In the genomic region with DNA sequence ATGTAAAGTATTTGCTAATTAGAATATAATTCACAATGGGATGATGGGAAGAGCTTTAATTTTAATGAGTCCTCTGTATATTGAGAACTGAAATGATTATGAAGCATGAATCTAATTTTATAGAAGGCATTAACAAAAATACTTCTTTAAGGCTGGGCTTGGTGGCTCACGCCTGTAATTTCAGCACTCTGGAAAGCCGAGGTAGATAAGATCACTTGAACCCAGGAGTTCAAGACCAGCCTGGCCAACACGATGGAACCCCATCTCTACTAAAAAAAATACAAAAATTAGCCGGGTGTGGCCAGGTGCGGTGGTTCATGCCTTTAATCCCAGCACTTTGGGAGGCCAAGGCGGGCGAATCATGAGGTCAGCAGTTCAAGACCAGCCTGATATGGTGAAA, we compare ENCODE assay signal across 24 cellular contexts. TPM values are rescaled to one million over a fixed set of nuclear protein-coding genes. Genes with fewer than 3 reads are reported as not detected.
DNase-seq lines count a peak whose midpoint lies in the region; ATAC-seq, FAIRE-seq and TF ChIP-seq lines count a peak whose summit lies in the region.
"Had no signal": no experiment of that assay in that cellular context is flagged by ENCODE, and none has a peak within 500 bp of the region (broad histone marks: within the 10 kb centered on the region; RNA-seq: fewer than 3 reads in every experiment).

No MANE protein-coding gene starts in this region.

- no peak overlapping the region for H3K4me2 ChIP-seq in HepG2 (ENCODE audit: low read depth, low read length)
- H3K4me2 ChIP-seq: BLaER1 treated with 17β-estradiol and CSF1 and Interleukin-3, amounts not matched to agents 10 nM and 100 nM had no signal

- peaks cover 34% of the 10 kb centered on the region for H3K79me2 ChIP-seq in HepG2 (ENCODE audit: insufficient read depth, low read length)

- TF ChIP-seq POLR2A in HepG2 (IDR thresholded peaks at IDR 0.05; ENCODE audit: insufficient read depth in 1 of 2, low read depth in 2 of 2, low read length in 2 of 2) (no peak), right lobe of liver (IDR thresholded peaks at IDR 0.05) (no peak)

- POLR2A ChIA-PET in HepG2 (lab: Yijun Ruan, JAX) = interaction anchor here (1.6 to 2.0 kb wide), 2 partner anchors 11 to 12 kb away, joined by 4 to 7 read pairs; a partner anchor contains a TSS

- TF ChIP-seq EP300 in HepG2 (IDR thresholded peaks at IDR 0.05; ENCODE audit: low read depth in 2 of 2, low read length in 2 of 2) (no peak), HepG2 (CRISPR knock-in tag; IDR thresholded peaks at IDR 0.05; ENCODE audit: borderline replicate concordance) (no peak)

- H3K4me3 ChIP-seq in HepG2 (replicated peaks in 1 of 3; ENCODE audit: insufficient read depth in 1 of 3, low read depth in 2 of 3, low read length in 3 of 3) (no peak overlapping the region), right lobe of liver (no peak overlapping the region), upper lobe of right lung (no peak overlapping the region)
- H3K4me3 ChIP-seq: BLaER1 treated with 17β-estradiol and CSF1 and Interleukin-3, amounts not matched to agents 10 nM and 100 nM; GM12878; HAP-1 had no signal

- CTCF ChIA-PET in HepG2 (lab: Yijun Ruan, JAX; ENCODE audit: low intra/inter-chr PET ratio, low total read pairs) = no interaction called here

- H3K9ac ChIP-seq in HepG2 (ENCODE audit: insufficient read depth, low read depth, low read length) = no peak overlapping the region
- H3K9ac ChIP-seq: BLaER1 treated with 17β-estradiol and CSF1 and Interleukin-3, amounts not matched to agents 10 nM and 100 nM had no signal

- TSS peak; percentile 8 for BruUV-seq in HepG2 (replicated peaks; lab: Mats Ljungman, UMichigan)

- H3K36me3 ChIP-seq in HepG2 (replicated peaks in 1 of 2; ENCODE audit: control insufficient read depth in 1 of 2, insufficient read depth in 2 of 2, low read length in 2 of 2) (peaks cover 18 to 53% of the 10 kb centered on the region in 2 experiments), right lobe of liver (peaks cover 8 to 52% (median 23%) of the 10 kb centered on the region in 4 donors), upper lobe of right lung (peaks cover 64% of the 10 kb centered on the region)

- H2AFZ ChIP-seq in HepG2 (ENCODE audit: low read length) = no peak overlapping the region

- ATAC-seq in HepG2 (no peak), right lobe of liver (no peak), upper lobe of right lung (no peak), GM21619 (IDR thresholded peaks at IDR 0.05; ENCODE audit: unreplicated experiment) (no peak)
- ATAC-seq: GM12878 had no signal

- intact Hi-C loops in HepG2 (cut with micrococcal nuclease; ENCODE audit: unreplicated experiment) = no loop called here
- intact Hi-C loops in right lobe of liver (cut with DNase I) = no loop called here
- intact Hi-C loops in posterior vena cava (cut with DNase I) = no loop called here
- intact Hi-C loops in upper lobe of right lung (cut with DNase I) = no loop called here

- no peak overlapping the region for H3K27ac ChIP-seq in HepG2 (ENCODE audit: extremely low read length, insufficient read depth, low read length)
- H3K27ac ChIP-seq in right lobe of liver = no peak overlapping the region
- no peak overlapping the region for H3K27ac ChIP-seq in upper lobe of right lung
- H3K27ac ChIP-seq: 22Rv1; BLaER1 treated with 17β-estradiol and CSF1 and Interleukin-3, amounts not matched to agents 10 nM and 100 nM had no signal

- no peak for FAIRE-seq in HepG2 (lab: Jason Lieb, UNC)
- FAIRE-seq: A204.1, D721Med, GM12878, GM19239, H54 had no signal

- WGBS in HepG2 (ENCODE audit: low lambda C conversion rate) = 94% methylated on average over 7 of the region's 7 CpGs
- WGBS in right lobe of liver (ENCODE audit: insufficient coverage, low coverage, low lambda C conversion rate, missing lambda C conversion rate) = 98% methylated on average over 7 of the region's 7 CpGs

- H4K20me1 ChIP-seq in HepG2 (ENCODE audit: insufficient read depth, low read length) = 0 out of 2 replicates have a peak, but pooled peaks cover 13% of the 10 kb centered on the region

- no peak for TF ChIP-seq CTCF in HepG2 (CRISPR knock-in tag; IDR thresholded peaks at IDR 0.05)
- TF ChIP-seq CTCF in right lobe of liver (IDR thresholded peaks at IDR 0.05) = no peak
- no peak for TF ChIP-seq CTCF in upper lobe of right lung (IDR thresholded peaks at IDR 0.05)

- TF ChIP-seq RAD21 in HepG2 (CRISPR knock-in tag; IDR thresholded peaks at IDR 0.05) = no peak

- no peaks in the 10 kb centered on the region for H3K4me1 ChIP-seq in HepG2 (ENCODE audit: insufficient read depth, low read length)
- H3K4me1 ChIP-seq in right lobe of liver = no peaks in the 10 kb centered on the region
- no peaks in the 10 kb centered on the region for H3K4me1 ChIP-seq in upper lobe of right lung
- H3K4me1 ChIP-seq: BE2C; BLaER1 treated with 17β-estradiol and CSF1 and Interleukin-3, amounts not matched to agents 10 nM and 100 nM; HAP-1 had no signal

- DNase-seq in HepG2 (ENCODE audit: low spot score) (no peak), right lobe of liver (no peak), posterior vena cava (ENCODE audit: low spot score) (peak; percentile 13), upper lobe of right lung (peak; percentile 20), MV-4-11 (lab: John Stamatoyannopoulos, UW) (no peak)
- DNase-seq: ACHN; AML-193; BE2C; CD4-positive, alpha-beta T cell; CD8-positive, alpha-beta memory T cell; DMS 273 treated with DMSO at 0.1 percent for 48 hours; DMS79; EL; GDM1; GOT3 had no signal

- H3K9me3 ChIP-seq in HepG2 (ENCODE audit: low read length) (no peaks in the 10 kb centered on the region), right lobe of liver (no peaks in the 10 kb centered on the region), upper lobe of right lung (no peaks in the 10 kb centered on the region)
- H3K9me3 ChIP-seq: BE2C; BLaER1 treated with 17β-estradiol and CSF1 and Interleukin-3, amounts not matched to agents 10 nM and 100 nM; HAP-1 had no signal

- in situ Hi-C loops in HepG2 (cut with HindIII; ENCODE audit: extremely low pct_ligation_motif_present, low pct_unique_long_range_greater_than_20kb) = no loop called here

- no peaks in the 10 kb centered on the region for H3K27me3 ChIP-seq in HepG2 (ENCODE audit: control insufficient read depth in 1 of 2, insufficient read depth in 2 of 2, low read length in 2 of 2)
- no peaks in the 10 kb centered on the region for H3K27me3 ChIP-seq in right lobe of liver
- H3K27me3 ChIP-seq in upper lobe of right lung = no peaks in the 10 kb centered on the region
- H3K27me3 ChIP-seq: BE2C; BLaER1 treated with 17β-estradiol and CSF1 and Interleukin-3, amounts not matched to agents 10 nM and 100 nM had no signal

RNA-seq across cellular contexts. Expression of a gene that starts 12.0 kb away (rescaled TPM):
- total RNA-seq in HepG2 (2016; rRNA removed; fragmentation: Illumina TruSeq; extraction: Trizol) (88.6 and 95.9 TPM in 2 replicates), right lobe of liver (10 to 100 TPM; 19.4 to 33.4 (median 30.4) TPM), posterior vena cava (10 to 100 TPM; 37.6 to 40.8 TPM), upper lobe of right lung (53.6 TPM)
- total RNA-seq in HepG2 (2016; cell fraction: cytosol; rRNA removed; fragmentation: Illumina TruSeq; extraction: Trizol; ENCODE audit: low read depth) = 10.0 and 10.3 TPM in 2 replicates
- 86.1 and 88.0 TPM in 2 replicates for total RNA-seq in HepG2 (2016; cell fraction: insoluble cytoplasmic fraction; rRNA removed; fragmentation: Illumina TruSeq; extraction: Trizol)
- total RNA-seq in HepG2 (2016; cell fraction: membrane; rRNA removed; fragmentation: Illumina TruSeq; extraction: Trizol) = 22.7 and 24.2 TPM in 2 replicates
- 80.6 and 95.5 TPM in 2 replicates for total RNA-seq in HepG2 (2016; cell fraction: nucleus; rRNA removed; fragmentation: Illumina TruSeq; extraction: Trizol)
- 24.0 and 26.0 TPM in 2 replicates for polyA plus RNA-seq in HepG2 (2011; rRNA removed)
- polyA plus RNA-seq in HepG2 (2011; cell fraction: cytosol; rRNA removed) = 14.1 and 16.8 TPM in 2 replicates
- 22.3 and 26.3 TPM in 2 replicates for polyA plus RNA-seq in HepG2 (2011; cell fraction: nucleus; rRNA removed)
- 29.0 and 31.6 TPM in 2 replicates for polyA plus RNA-seq in HepG2 (2012)
- 1.6 and 2.1 TPM in 2 replicates for polyA plus RNA-seq in HepG2 (2016; cell fraction: cytosol; fragmentation: Illumina TruSeq; extraction: Trizol; ENCODE audit: low read depth)
- polyA plus RNA-seq in HepG2 (2016; cell fraction: insoluble cytoplasmic fraction; fragmentation: Illumina TruSeq; extraction: Trizol; ENCODE audit: low read depth) = 47.2 and 53.7 TPM in 2 replicates
- polyA plus RNA-seq in HepG2 (2016; cell fraction: membrane; fragmentation: Illumina TruSeq; extraction: Trizol; ENCODE audit: low read depth) = 5.1 and 6.0 TPM in 2 replicates
- polyA plus RNA-seq in HepG2 (2016; cell fraction: nucleus; fragmentation: Illumina TruSeq; extraction: Trizol; ENCODE audit: insufficient read depth, low read depth) = 74.4 and 81.5 TPM in 2 replicates
- 63.7 and 92.9 TPM in 2 replicates for polyA minus RNA-seq in HepG2 (2011; rRNA and poly(A)+ RNA removed; ENCODE audit: low replicate concordance)
- 47.7 and 51.0 TPM in 2 replicates for polyA minus RNA-seq in HepG2 (2011; cell fraction: cytosol; rRNA and poly(A)+ RNA removed)
- polyA minus RNA-seq in HepG2 (2011; cell fraction: nucleus; rRNA and poly(A)+ RNA removed) = 81.4 and 85.5 TPM in 2 replicates

RNA-seq across cellular contexts. Expression of a gene that starts 22.2 kb away (rescaled TPM):
- total RNA-seq in HepG2 (2016; rRNA removed; fragmentation: Illumina TruSeq; extraction: Trizol) (37.5 and 60.9 TPM in 2 replicates), right lobe of liver (10 to 100 TPM in 5 of 6 experiments, 1 to 10 TPM in 1; 9.7 to 14.1 (median 13.2) TPM), posterior vena cava (10 to 100 TPM; 26.4 to 27.1 TPM), upper lobe of right lung (37.2 TPM)
- 12.9 and 14.9 TPM in 2 replicates for total RNA-seq in HepG2 (2016; cell fraction: cytosol; rRNA removed; fragmentation: Illumina TruSeq; extraction: Trizol; ENCODE audit: low read depth)
- total RNA-seq in HepG2 (2016; cell fraction: insoluble cytoplasmic fraction; rRNA removed; fragmentation: Illumina TruSeq; extraction: Trizol) = 38.2 and 62.3 TPM in 2 replicates
- total RNA-seq in HepG2 (2016; cell fraction: membrane; rRNA removed; fragmentation: Illumina TruSeq; extraction: Trizol) = 29.6 and 32.0 TPM in 2 replicates
- 39.7 and 45.3 TPM in 2 replicates for total RNA-seq in HepG2 (2016; cell fraction: nucleus; rRNA removed; fragmentation: Illumina TruSeq; extraction: Trizol)
- polyA plus RNA-seq in HepG2 (2011; rRNA removed) = 35.1 and 40.1 TPM in 2 replicates
- polyA plus RNA-seq in HepG2 (2011; cell fraction: cytosol; rRNA removed) = 20.5 and 26.9 TPM in 2 replicates
- polyA plus RNA-seq in HepG2 (2011; cell fraction: nucleus; rRNA removed) = 42.0 and 45.4 TPM in 2 replicates
- polyA plus RNA-seq in HepG2 (2012) = 33.6 and 38.3 TPM in 2 replicates
- polyA plus RNA-seq in HepG2 (2016; cell fraction: cytosol; fragmentation: Illumina TruSeq; extraction: Trizol; ENCODE audit: low read depth) = 4.1 and 4.6 TPM in 2 replicates
- 46.1 and 47.3 TPM in 2 replicates for polyA plus RNA-seq in HepG2 (2016; cell fraction: insoluble cytoplasmic fraction; fragmentation: Illumina TruSeq; extraction: Trizol; ENCODE audit: low read depth)
- polyA plus RNA-seq in HepG2 (2016; cell fraction: membrane; fragmentation: Illumina TruSeq; extraction: Trizol; ENCODE audit: low read depth) = 10.3 and 10.9 TPM in 2 replicates
- 61.0 and 66.9 TPM in 2 replicates for polyA plus RNA-seq in HepG2 (2016; cell fraction: nucleus; fragmentation: Illumina TruSeq; extraction: Trizol; ENCODE audit: insufficient read depth, low read depth)
- polyA minus RNA-seq in HepG2 (2011; rRNA and poly(A)+ RNA removed; ENCODE audit: low replicate concordance) = 50.2 and 64.9 TPM in 2 replicates
- 32.4 and 34.3 TPM in 2 replicates for polyA minus RNA-seq in HepG2 (2011; cell fraction: cytosol; rRNA and poly(A)+ RNA removed)
- 76.9 and 82.6 TPM in 2 replicates for polyA minus RNA-seq in HepG2 (2011; cell fraction: nucleus; rRNA and poly(A)+ RNA removed)

Comparison
In these comparisons a context has a peak if more than half of its experiments do, and no peak if none do; other contexts are left out.
1. DNase-seq: peak in posterior vena cava (single experiment) and upper lobe of right lung (single experiment); none in HepG2 (single experiment), right lobe of liver (0 of 3) and MV-4-11 (single experiment).